ENCODE assay signal across 1 cellular context in genomic region chr5:173144200-173145176, GRCh38.
TF ChIP-seq lines count a peak whose summit lies in the region.

BNIP1 (plus strand) TSS chr5:173144531; CDS start chr5:173144546, 15 bp downstream.

TF ChIP-seq in A549, 52 proteins besides CTCF, POLR2A, EP300 and RAD21 (continued from another document):
- TF ChIP-seq HMGXB4 (CRISPR knock-in tag; IDR thresholded peaks at IDR 0.05; ENCODE audit: borderline replicate concordance): no peak
- TF ChIP-seq MYC (IDR thresholded peaks at IDR 0.05; ENCODE audit: borderline replicate concordance, low read length): peak; percentile 92
- peak; percentile 31; the same call in 1 of the 2 replicates for TF ChIP-seq RFX5 (IDR thresholded peaks at IDR 0.05)
- TF ChIP-seq FOSL2 (IDR thresholded peaks at IDR 0.05): no peak
- peak; percentile 43; the same call in 1 of the 2 replicates for TF ChIP-seq FOSL2 (CRISPR knock-in tag; IDR thresholded peaks at IDR 0.05)
- peak; percentile 56 for TF ChIP-seq E2F6 (IDR thresholded peaks at IDR 0.05; ENCODE audit: borderline replicate concordance, low read depth)
- no peak for TF ChIP-seq TP53 (CRISPR knock-in tag; IDR thresholded peaks at IDR 0.05)
- peak; percentile 33 for TF ChIP-seq MAFK (IDR thresholded peaks at IDR 0.05; ENCODE audit: partially characterized antibody)
